In the genomic region with DNA sequence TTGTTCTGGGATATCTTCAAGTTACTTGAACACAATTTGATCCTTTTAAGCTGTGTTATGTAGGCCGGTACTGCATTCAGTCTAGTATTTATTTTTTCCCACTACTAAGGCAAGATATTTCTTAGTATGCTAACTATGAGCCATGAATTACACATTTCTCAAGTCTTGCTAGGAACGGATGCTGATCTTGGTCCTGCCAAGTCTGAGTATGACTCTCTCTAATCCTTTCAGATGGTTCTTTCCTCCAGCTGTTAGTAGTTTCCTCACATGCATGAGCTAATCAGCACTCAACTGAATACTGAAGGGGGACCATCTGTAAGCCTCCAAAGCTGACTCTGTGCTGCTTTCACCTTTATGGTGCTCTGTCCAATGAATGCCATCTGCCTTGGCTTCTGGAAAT, we compare ENCODE assay signal across 14 cellular contexts.
DNase-seq lines count a peak whose midpoint lies in the region; ATAC-seq and TF ChIP-seq lines count a peak whose summit lies in the region.
"Had no signal": no experiment of that assay in that cellular context is flagged by ENCODE, and none has a peak within 500 bp of the region (broad histone marks: within the 10 kb centered on the region; RNA-seq: fewer than 3 reads in every experiment).

No MANE protein-coding gene starts in this region.

- no peaks in the 10 kb centered on the region for H3K4me1 Mint-ChIP-seq in activated T-cell treated with anti-CD3 and anti-CD28 coated beads, Interleukin-2, amount 50 U/mL, for 24 hours (ENCODE audit: low read depth)

- H3K36me3 ChIP-seq in mucosa of descending colon (ENCODE audit: low read depth) = no peaks in the 10 kb centered on the region

- H3K27me3 Mint-ChIP-seq in activated T-cell treated with anti-CD3 and anti-CD28 coated beads, Interleukin-2, amount 50 U/mL, for 24 hours = peaks cover 2% of the 10 kb centered on the region
- H3K27me3 Mint-ChIP-seq: natural killer cell treated with Interleukin-12 subunit alpha and Interleukin-12 subunit beta and Interleukin-15 and Interleukin-18, amount 100 ng/mL, for 72 hours had no signal

- H3K36me3 Mint-ChIP-seq in activated T-cell treated with anti-CD3 and anti-CD28 coated beads, Interleukin-2, amount 50 U/mL, for 24 hours (ENCODE audit: low read depth) = no peaks in the 10 kb centered on the region
- H3K36me3 Mint-ChIP-seq: natural killer cell treated with Interleukin-12 subunit alpha and Interleukin-12 subunit beta and Interleukin-15 and Interleukin-18, amount 100 ng/mL, for 72 hours had no signal

- H3K4me1 ChIP-seq in mucosa of descending colon (ENCODE audit: low read depth) = no peaks in the 10 kb centered on the region

- no peak overlapping the region for H3K27ac Mint-ChIP-seq in activated T-cell treated with anti-CD3 and anti-CD28 coated beads, Interleukin-2, amount 50 U/mL, for 24 hours
- H3K27ac Mint-ChIP-seq: activated naive CD4-positive, alpha-beta T cell treated with anti-CD3 and anti-CD28 coated beads for 36 hours; natural killer cell treated with Interleukin-12 subunit alpha and Interleukin-12 subunit beta and Interleukin-15 and Interleukin-18, amount 100 ng/mL, for 72 hours had no signal

- no peaks in the 10 kb centered on the region for H3K9me3 ChIP-seq in mucosa of descending colon

- peak; percentile 54 for ATAC-seq in mucosa of descending colon
- ATAC-seq: natural killer cell treated with Interleukin-12 subunit alpha and Interleukin-12 subunit beta and Interleukin-15 and Interleukin-18, amount 100 ng/mL, for 72 hours had no signal

- TF ChIP-seq CTCF in AG10803 (conservative IDR thresholded peaks at IDR 0.05; ENCODE audit: low read length) = no peak
- no peak for TF ChIP-seq CTCF in mucosa of descending colon (IDR thresholded peaks at IDR 0.05)

- H3K9me3 Mint-ChIP-seq in activated T-cell treated with anti-CD3 and anti-CD28 coated beads, Interleukin-2, amount 50 U/mL, for 24 hours = no peaks in the 10 kb centered on the region
- H3K9me3 Mint-ChIP-seq: activated naive CD4-positive, alpha-beta T cell treated with anti-CD3 and anti-CD28 coated beads for 36 hours had no signal

- intact Hi-C loops in mucosa of descending colon (cut with DNase I, micrococcal nuclease) = no loop called here

- no peak overlapping the region for H3K4me3 ChIP-seq in AG10803 (ENCODE audit: low read length)
- H3K4me3 ChIP-seq in mucosa of descending colon = no peak overlapping the region

- H3K4me3 Mint-ChIP-seq in activated T-cell treated with anti-CD3 and anti-CD28 coated beads, Interleukin-2, amount 50 U/mL, for 24 hours = no peak overlapping the region
- H3K4me3 Mint-ChIP-seq: activated naive CD4-positive, alpha-beta T cell treated with anti-CD3 and anti-CD28 coated beads for 36 hours; natural killer cell treated with Interleukin-12 subunit alpha and Interleukin-12 subunit beta and Interleukin-15 and Interleukin-18, amount 100 ng/mL, for 72 hours had no signal

- DNase-seq in AG10803 (ENCODE audit: low read depth) (peak; percentile 66), NCI-H226 (peak; percentile 33), dermis blood vessel endothelial cell (peak; percentile 68), mucosa of descending colon (peak in 1 of 3 donors; percentile 3), NAMALWA (ENCODE audit: low spot score) (no peak), NCI-H774 (lab: John Stamatoyannopoulos, UW) (no peak)
- DNase-seq in activated T-cell treated with anti-CD3 and anti-CD28 coated beads, Interleukin-2, amount 50 U/mL, for 24 hours = no peak
- DNase-seq in stimulated activated CD8-positive, alpha-beta memory T cell treated with anti-CD3 and anti-CD28 coated beads, Interleukin-4, amount 100 ng/mL, for 48 hours = no peak
- DNase-seq: activated CD4-positive, alpha-beta T cell treated with anti-CD3 and anti-CD28 coated beads, Interleukin-2, amount 50 U/mL, for 1 hour; activated naive CD4-positive, alpha-beta T cell treated with anti-CD3 and anti-CD28 coated beads for 36 hours; effector memory CD4-positive, alpha-beta T cell; GOT3; NCI-H526 treated with DMSO at 0.1 percent for 48 hours had no signal

Comparison
In these comparisons a context has a peak if more than half of its experiments do, and no peak if none do; other contexts are left out.
1. DNase-seq: peak in AG10803 (single experiment), NCI-H226 (single experiment) and dermis blood vessel endothelial cell (single experiment); none in NAMALWA (single experiment), NCI-H774 (single experiment), activated T-cell treated with anti-CD3 and anti-CD28 coated beads, Interleukin-2, amount 50 U/mL, for 24 hours (single experiment) and stimulated activated CD8-positive, alpha-beta memory T cell treated with anti-CD3 and anti-CD28 coated beads, Interleukin-4, amount 100 ng/mL, for 48 hours (single experiment).